ENCODE assay signal across 9 cellular contexts in the genomic region with DNA sequence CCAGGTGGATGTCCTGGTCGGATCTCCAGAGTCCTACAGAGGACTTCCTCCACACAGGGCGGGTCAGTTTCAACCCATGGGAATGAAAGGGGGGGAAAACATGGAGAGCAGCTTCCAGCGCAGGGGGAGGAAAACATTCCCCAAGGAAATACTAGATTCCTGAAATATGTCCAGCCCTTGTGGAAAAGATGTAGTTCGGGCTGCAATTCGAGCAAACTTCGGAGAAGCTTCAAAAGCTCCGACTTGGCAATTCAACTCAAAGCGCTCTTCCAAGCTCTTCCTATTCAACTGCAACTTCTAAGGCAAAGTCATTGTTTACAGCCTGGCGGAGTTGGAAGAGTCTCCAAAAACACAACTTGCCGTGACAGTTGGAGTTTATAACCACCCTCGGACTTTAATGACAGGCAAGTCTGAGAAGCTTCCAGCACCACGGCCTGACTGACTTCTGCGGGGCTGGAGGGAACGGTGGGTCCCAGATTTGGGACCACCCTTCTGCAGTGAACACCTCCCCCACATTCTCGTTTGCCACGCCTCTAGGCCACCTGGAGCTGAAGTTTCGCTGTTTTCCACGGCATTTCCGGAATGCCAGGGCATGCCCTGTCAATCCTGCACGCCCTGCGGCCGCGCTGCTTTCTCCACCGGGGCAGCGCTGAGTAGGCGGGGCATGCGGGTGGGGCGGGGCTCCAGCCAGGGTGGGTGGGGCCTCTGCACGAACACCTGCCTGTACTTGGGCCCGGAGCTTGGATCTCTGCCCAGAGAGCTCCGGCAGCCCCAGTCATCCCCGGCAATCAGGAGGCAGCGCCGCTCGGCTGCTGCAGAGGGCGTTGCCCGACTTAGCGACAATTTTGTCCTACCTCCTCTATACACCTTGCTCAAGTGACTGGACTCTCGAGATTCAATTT. TPM values are rescaled to one million over a fixed set of nuclear protein-coding genes. Genes with fewer than 3 reads are reported as not detected.
DNase-seq lines count a peak whose midpoint lies in the region; ATAC-seq lines count a peak whose summit lies in the region.
"Had no signal": no experiment of that assay in that cellular context is flagged by ENCODE, and none has a peak within 500 bp of the region (broad histone marks: within the 10 kb centered on the region; RNA-seq: fewer than 3 reads in every experiment).

No MANE protein-coding gene starts in this region.

- DNase-seq in SIG-M5 treated with dmso at 0.1 percent for 504 hours (lab: John Stamatoyannopoulos, UW; ENCODE audit: unreplicated experiment) (peak; percentile 42), SIG-M5 (lab: John Stamatoyannopoulos, UW) (no peak), NCI-H345 (lab: John Stamatoyannopoulos, UW) (peak; percentile 92), mucosa of gallbladder (ENCODE audit: low spot score) (peak; percentile 93)
- DNase-seq in activated CD8-positive, alpha-beta T cell treated with anti-CD3 and anti-CD28 coated beads, Interleukin-2, amount 10 ng/mL, durations not matched to agents 7 days and 5 days, result peak; percentile 76
- DNase-seq in stimulated activated CD8-positive, alpha-beta memory T cell treated with anti-CD3 and anti-CD28 coated beads, Interleukin-7, amount 100 ng/mL, for 24 hours (ENCODE audit: low read depth), result peak; percentile 51

- no peaks in the 10 kb centered on the region for H3K36me3 Mint-ChIP-seq in activated CD8-positive, alpha-beta T cell treated with anti-CD3 and anti-CD28 coated beads, Interleukin-2, amount 10 ng/mL, durations not matched to agents 7 days and 5 days (ENCODE audit: low read depth)

- peak; percentile 95 for ATAC-seq in HG03135 (IDR thresholded peaks at IDR 0.05; ENCODE audit: unreplicated experiment)
- ATAC-seq in activated CD8-positive, alpha-beta T cell treated with anti-CD3 and anti-CD28 coated beads, Interleukin-2, amount 10 ng/mL, durations not matched to agents 7 days and 5 days, result peak; percentile 99

- H3K4me3 Mint-ChIP-seq in activated CD8-positive, alpha-beta T cell treated with anti-CD3 and anti-CD28 coated beads, Interleukin-2, amount 10 ng/mL, durations not matched to agents 7 days and 5 days, result peak overlapping the region; percentile 65

- H3K27me3 Mint-ChIP-seq in activated CD8-positive, alpha-beta T cell treated with anti-CD3 and anti-CD28 coated beads, Interleukin-2, amount 10 ng/mL, durations not matched to agents 7 days and 5 days (ENCODE audit: low read depth), result peaks cover 42% of the 10 kb centered on the region

- no peaks in the 10 kb centered on the region for H3K36me3 ChIP-seq in endocrine pancreas (ENCODE audit: control insufficient read depth, insufficient read depth, low read length)
- H3K36me3 ChIP-seq: BLaER1 treated with 17β-estradiol and CSF1 and Interleukin-3, amounts not matched to agents 10 nM and 100 nM had no signal

- POLR2A ChIA-PET in activated CD8-positive, alpha-beta T cell treated with anti-CD3 and anti-CD28 coated beads, Interleukin-2, amount 10 ng/mL, durations not matched to agents 7 days and 5 days (lab: Charles Lee), result no interaction called here

- peaks cover 19% of the 10 kb centered on the region for H3K4me1 Mint-ChIP-seq in activated CD8-positive, alpha-beta T cell treated with anti-CD3 and anti-CD28 coated beads, Interleukin-2, amount 10 ng/mL, durations not matched to agents 7 days and 5 days (ENCODE audit: low read depth)

- H3K9me3 Mint-ChIP-seq in activated CD8-positive, alpha-beta T cell treated with anti-CD3 and anti-CD28 coated beads, Interleukin-2, amount 10 ng/mL, durations not matched to agents 7 days and 5 days (ENCODE audit: insufficient read depth), result no peaks in the 10 kb centered on the region

- no peak overlapping the region for H3K9ac ChIP-seq in endocrine pancreas (ENCODE audit: control insufficient read depth, insufficient read depth, low read length)
- H3K9ac ChIP-seq: BLaER1 treated with 17β-estradiol and CSF1 and Interleukin-3, amounts not matched to agents 10 nM and 100 nM had no signal

- CTCF ChIA-PET in activated CD8-positive, alpha-beta T cell treated with anti-CD3 and anti-CD28 coated beads, Interleukin-2, amount 10 ng/mL, durations not matched to agents 7 days and 5 days (lab: Charles Lee), result interaction anchor here (0.7 to 2.9 kb wide), 17 partner anchors 12 to 398 kb away, joined by 3 to 21 read pairs (median 4); partner anchors contain the start of genes BIRC3 and CEP126

- H3K4me1 ChIP-seq in endocrine pancreas (ENCODE audit: control insufficient read depth, insufficient read depth, low read length), result no peaks in the 10 kb centered on the region
- H3K4me1 ChIP-seq: BLaER1 treated with 17β-estradiol and CSF1 and Interleukin-3, amounts not matched to agents 10 nM and 100 nM had no signal

- H3K4me3 ChIP-seq in endocrine pancreas (ENCODE audit: control insufficient read depth, insufficient read depth, low read length), result peak overlapping the region; percentile 79
- H3K4me3 ChIP-seq: BLaER1 treated with 17β-estradiol and CSF1 and Interleukin-3, amounts not matched to agents 10 nM and 100 nM had no signal

- no peak overlapping the region for H3K27ac Mint-ChIP-seq in activated CD8-positive, alpha-beta T cell treated with anti-CD3 and anti-CD28 coated beads, Interleukin-2, amount 10 ng/mL, durations not matched to agents 7 days and 5 days

- H3K27me3 ChIP-seq in endocrine pancreas (ENCODE audit: control insufficient read depth, insufficient read depth, low read length), result peaks cover 2% of the 10 kb centered on the region
- H3K27me3 ChIP-seq: BLaER1 treated with 17β-estradiol and CSF1 and Interleukin-3, amounts not matched to agents 10 nM and 100 nM had no signal

- H3K9me3 ChIP-seq in endocrine pancreas (ENCODE audit: control insufficient read depth, low read length), result no peaks in the 10 kb centered on the region

RNA-seq across cellular contexts. Expression of gene BIRC3, which starts 49.0 kb away (rescaled TPM):
- 10 to 100 TPM; 12.9 to 14.5 TPM for total RNA-seq in activated CD8-positive, alpha-beta T cell treated with anti-CD3 and anti-CD28 coated beads, Interleukin-2, amount 10 ng/mL, durations not matched to agents 7 days and 5 days
- total RNA-seq in mucosa of gallbladder, result 20.2 TPM
